ENCODE assay signal across 1 cellular context in the genomic region with DNA sequence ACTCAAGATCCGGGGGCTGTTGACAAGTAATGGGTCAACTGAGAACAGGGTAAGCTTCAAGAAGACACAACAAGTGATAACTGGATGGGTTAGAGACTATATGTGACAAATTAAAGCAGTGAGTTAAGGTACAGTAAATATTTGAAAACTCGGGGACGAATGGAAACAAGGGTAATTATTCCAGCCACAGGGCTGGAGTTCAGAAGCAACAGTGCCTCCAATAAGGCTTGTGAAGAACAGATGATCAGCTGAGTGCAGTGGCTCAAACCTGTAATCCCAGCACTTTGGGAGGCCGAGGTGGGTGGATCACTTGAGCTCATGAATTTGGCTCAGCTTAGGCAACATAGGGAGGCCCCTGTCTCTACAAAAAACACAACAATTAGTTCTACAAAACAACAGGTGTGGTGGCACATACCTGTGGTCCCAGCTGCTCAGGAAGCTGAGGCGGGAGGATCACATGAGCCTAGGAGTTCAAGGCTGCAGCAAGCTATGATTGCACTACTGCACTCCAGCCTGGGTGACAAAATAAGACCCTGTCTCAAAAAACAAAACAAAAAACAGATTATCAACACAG.
TF ChIP-seq lines count a peak whose summit lies in the region.

No MANE protein-coding gene starts in this region.

TF ChIP-seq in GM23338, 12 proteins besides CTCF, POLR2A, EP300 and RAD21 (continued from another document):
- TF ChIP-seq, protein P1, sequence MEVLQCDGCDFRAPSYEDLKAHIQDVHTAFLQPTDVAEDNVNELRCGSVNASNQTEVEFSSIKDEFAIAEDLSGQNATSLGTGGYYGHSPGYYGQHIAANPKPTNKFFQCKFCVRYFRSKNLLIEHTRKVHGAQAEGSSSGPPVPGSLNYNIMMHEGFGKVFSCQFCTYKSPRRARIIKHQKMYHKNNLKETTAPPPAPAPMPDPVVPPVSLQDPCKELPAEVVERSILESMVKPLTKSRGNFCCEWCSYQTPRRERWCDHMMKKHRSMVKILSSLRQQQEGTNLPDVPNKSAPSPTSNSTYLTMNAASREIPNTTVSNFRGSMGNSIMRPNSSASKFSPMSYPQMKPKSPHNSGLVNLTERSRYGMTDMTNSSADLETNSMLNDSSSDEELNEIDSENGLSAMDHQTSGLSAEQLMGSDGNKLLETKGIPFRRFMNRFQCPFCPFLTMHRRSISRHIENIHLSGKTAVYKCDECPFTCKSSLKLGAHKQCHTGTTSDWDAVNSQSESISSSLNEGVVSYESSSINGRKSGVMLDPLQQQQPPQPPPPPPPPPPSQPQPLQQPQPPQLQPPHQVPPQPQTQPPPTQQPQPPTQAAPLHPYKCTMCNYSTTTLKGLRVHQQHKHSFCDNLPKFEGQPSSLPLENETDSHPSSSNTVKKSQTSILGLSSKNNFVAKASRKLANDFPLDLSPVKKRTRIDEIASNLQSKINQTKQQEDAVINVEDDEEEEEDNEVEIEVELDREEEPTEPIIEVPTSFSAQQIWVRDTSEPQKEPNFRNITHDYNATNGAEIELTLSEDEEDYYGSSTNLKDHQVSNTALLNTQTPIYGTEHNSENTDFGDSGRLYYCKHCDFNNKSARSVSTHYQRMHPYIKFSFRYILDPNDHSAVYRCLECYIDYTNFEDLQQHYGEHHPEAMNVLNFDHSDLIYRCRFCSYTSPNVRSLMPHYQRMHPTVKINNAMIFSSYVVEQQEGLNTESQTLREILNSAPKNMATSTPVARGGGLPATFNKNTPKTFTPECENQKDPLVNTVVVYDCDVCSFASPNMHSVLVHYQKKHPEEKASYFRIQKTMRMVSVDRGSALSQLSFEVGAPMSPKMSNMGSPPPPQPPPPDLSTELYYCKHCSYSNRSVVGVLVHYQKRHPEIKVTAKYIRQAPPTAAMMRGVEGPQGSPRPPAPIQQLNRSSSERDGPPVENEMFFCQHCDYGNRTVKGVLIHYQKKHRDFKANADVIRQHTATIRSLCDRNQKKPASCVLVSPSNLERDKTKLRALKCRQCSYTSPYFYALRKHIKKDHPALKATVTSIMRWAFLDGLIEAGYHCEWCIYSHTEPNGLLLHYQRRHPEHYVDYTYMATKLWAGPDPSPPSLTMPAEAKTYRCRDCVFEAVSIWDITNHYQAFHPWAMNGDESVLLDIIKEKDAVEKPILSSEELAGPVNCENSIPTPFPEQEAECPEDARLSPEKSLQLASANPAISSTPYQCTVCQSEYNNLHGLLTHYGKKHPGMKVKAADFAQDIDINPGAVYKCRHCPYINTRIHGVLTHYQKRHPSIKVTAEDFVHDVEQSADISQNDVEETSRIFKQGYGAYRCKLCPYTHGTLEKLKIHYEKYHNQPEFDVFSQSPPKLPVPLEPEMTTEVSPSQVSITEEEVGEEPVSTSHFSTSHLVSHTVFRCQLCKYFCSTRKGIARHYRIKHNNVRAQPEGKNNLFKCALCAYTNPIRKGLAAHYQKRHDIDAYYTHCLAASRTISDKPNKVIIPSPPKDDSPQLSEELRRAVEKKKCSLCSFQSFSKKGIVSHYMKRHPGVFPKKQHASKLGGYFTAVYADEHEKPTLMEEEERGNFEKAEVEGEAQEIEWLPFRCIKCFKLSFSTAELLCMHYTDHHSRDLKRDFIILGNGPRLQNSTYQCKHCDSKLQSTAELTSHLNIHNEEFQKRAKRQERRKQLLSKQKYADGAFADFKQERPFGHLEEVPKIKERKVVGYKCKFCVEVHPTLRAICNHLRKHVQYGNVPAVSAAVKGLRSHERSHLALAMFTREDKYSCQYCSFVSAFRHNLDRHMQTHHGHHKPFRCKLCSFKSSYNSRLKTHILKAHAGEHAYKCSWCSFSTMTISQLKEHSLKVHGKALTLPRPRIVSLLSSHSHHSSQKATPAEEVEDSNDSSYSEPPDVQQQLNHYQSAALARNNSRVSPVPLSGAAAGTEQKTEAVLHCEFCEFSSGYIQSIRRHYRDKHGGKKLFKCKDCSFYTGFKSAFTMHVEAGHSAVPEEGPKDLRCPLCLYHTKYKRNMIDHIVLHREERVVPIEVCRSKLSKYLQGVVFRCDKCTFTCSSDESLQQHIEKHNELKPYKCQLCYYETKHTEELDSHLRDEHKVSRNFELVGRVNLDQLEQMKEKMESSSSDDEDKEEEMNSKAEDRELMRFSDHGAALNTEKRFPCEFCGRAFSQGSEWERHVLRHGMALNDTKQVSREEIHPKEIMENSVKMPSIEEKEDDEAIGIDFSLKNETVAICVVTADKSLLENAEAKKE (CRISPR knock-in tag; IDR thresholded peaks at IDR 0.05), result no peak
- TF ChIP-seq CREB1 (CRISPR knock-in tag; IDR thresholded peaks at IDR 0.05; ENCODE audit: low read depth) (no peak), EZH2 (IDR thresholded peaks at IDR 0.05; ENCODE audit: low read depth, unreplicated experiment) (no peak), ZNF114 (CRISPR knock-in tag; IDR thresholded peaks at IDR 0.05) (no peak), REST (IDR thresholded peaks at IDR 0.05; ENCODE audit: unreplicated experiment) (no peak), STAT1 (IDR thresholded peaks at IDR 0.05; ENCODE audit: unreplicated experiment) (no peak), POLR2AphosphoS5 (IDR thresholded peaks at IDR 0.05; ENCODE audit: low read depth) (no peak), JUNB (IDR thresholded peaks at IDR 0.05; ENCODE audit: unreplicated experiment) (no peak)
